Comparison of ENCODE assay signal across 10 cellular contexts in the genomic region with DNA sequence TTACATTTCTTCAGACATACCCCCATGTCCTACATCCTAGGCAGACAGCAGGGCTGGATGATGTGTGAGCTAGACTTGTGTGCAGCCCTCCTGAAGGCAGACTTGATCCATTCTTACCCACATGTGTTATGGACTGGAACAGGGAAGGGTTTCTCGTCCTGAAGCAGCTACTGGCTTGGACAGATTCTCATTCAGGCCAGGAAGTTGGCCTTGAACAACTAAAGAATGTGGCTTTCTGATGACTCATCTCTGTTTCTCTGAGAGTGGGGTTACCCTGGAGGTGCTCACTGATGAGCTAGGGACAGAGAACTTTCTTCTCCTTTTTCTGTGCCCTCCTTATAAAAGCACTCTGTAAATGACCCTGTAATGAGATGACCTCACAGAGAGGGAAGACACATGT.
DNase-seq lines count a peak whose midpoint lies in the region; ATAC-seq and TF ChIP-seq lines count a peak whose summit lies in the region.
"Had no signal": no experiment of that assay in that cellular context is flagged by ENCODE, and none has a peak within 500 bp of the region (broad histone marks: within the 10 kb centered on the region; RNA-seq: fewer than 3 reads in every experiment).

No MANE protein-coding gene starts in this region.

- no peaks in the 10 kb centered on the region for H3K36me3 Mint-ChIP-seq in endothelial cell (ENCODE audit: low read depth, unreplicated experiment)
- no peaks in the 10 kb centered on the region for H3K36me3 Mint-ChIP-seq in immature natural killer cell

- DNase-seq in AG20443 (ENCODE audit: low spot score) (peak; percentile 69), amniotic epithelial cell (ENCODE audit: low read depth) (peak; percentile 67), kidney tubule cell (ENCODE audit: low spot score) (peak; percentile 84), endothelial cell (ENCODE audit: low spot score) (no peak), immature natural killer cell (no peak)
- DNase-seq: DMS 273 treated with DMSO at 0.1 percent for 48 hours, occipital lobe had no signal

- no peaks in the 10 kb centered on the region for H3K4me1 Mint-ChIP-seq in endothelial cell (ENCODE audit: unreplicated experiment)
- H3K4me1 Mint-ChIP-seq in immature natural killer cell: peaks cover 0 to 17% of the 10 kb centered on the region in 2 donors

- H3K9me3 Mint-ChIP-seq in endothelial cell (ENCODE audit: unreplicated experiment): no peaks in the 10 kb centered on the region
- H3K9me3 Mint-ChIP-seq in immature natural killer cell: peaks cover 0 to 1% (median 0%) of the 10 kb centered on the region in 6 donors

- peaks cover 3% of the 10 kb centered on the region for H3K27me3 Mint-ChIP-seq in endothelial cell (ENCODE audit: unreplicated experiment)
- peaks cover 0 to 5% (median 1%) of the 10 kb centered on the region in 3 donors for H3K27me3 Mint-ChIP-seq in immature natural killer cell (ENCODE audit: low read depth in 3 of 3)

- H3K4me3 Mint-ChIP-seq in endothelial cell (ENCODE audit: unreplicated experiment) (no peak overlapping the region), immature natural killer cell (no peak overlapping the region)

- TF ChIP-seq CTCF in endothelial cell (IDR thresholded peaks at IDR 0.05; ENCODE audit: unreplicated experiment): no peak

- ATAC-seq in HG03039 (IDR thresholded peaks at IDR 0.05; ENCODE audit: unreplicated experiment) (peak; percentile 56), GM18520 (IDR thresholded peaks at IDR 0.05; ENCODE audit: unreplicated experiment) (no peak), GM21529 (IDR thresholded peaks at IDR 0.05; ENCODE audit: unreplicated experiment) (no peak)

- H3K27ac Mint-ChIP-seq in endothelial cell (ENCODE audit: unreplicated experiment): no peak overlapping the region
- H3K27ac Mint-ChIP-seq in immature natural killer cell: no peak overlapping the region

Comparison
In these comparisons a context has a peak if more than half of its experiments do, and no peak if none do; other contexts are left out.
1. DNase-seq: peak in AG20443 (single experiment), amniotic epithelial cell (single experiment) and kidney tubule cell (single experiment); none in endothelial cell (single experiment) and immature natural killer cell (0 of 3).